13 cellular contexts compared by ENCODE assay signal in genomic region chr2:39568561-39569006, GRCh38.
DNase-seq lines count a peak whose midpoint lies in the region; ATAC-seq, FAIRE-seq and TF ChIP-seq lines count a peak whose summit lies in the region.
"Had no signal": no experiment of that assay in that cellular context is flagged by ENCODE, and none has a peak within 500 bp of the region (broad histone marks: within the 10 kb centered on the region; RNA-seq: fewer than 3 reads in every experiment).

No MANE protein-coding gene starts in this region.

- H3K36me3 Mint-ChIP-seq in type B pancreatic cell, result peaks cover 4% of the 10 kb centered on the region

- H3K4me2 ChIP-seq in neuronal stem cell (ENCODE audit: insufficient read depth, low read length, poor library complexity, severe bottlenecking), result no peak overlapping the region

- H3K79me1 ChIP-seq in neuronal stem cell (ENCODE audit: low read depth, low read length), result no peaks in the 10 kb centered on the region

- H3K9me3 ChIP-seq in body of pancreas, result no peaks in the 10 kb centered on the region
- peaks cover 0 to 3% of the 10 kb centered on the region in 2 donors for H3K9me3 ChIP-seq in kidney (ENCODE audit: control insufficient read depth in 1 of 2, low read length in 2 of 2)
- H3K9me3 ChIP-seq in neuronal stem cell (replicated peaks in 1 of 2; ENCODE audit: control insufficient read depth in 2 of 2, insufficient read depth in 1 of 2, low read depth in 1 of 2, low read length in 2 of 2), result peaks cover 6 to 15% of the 10 kb centered on the region in 2 donors

- no peak for TF ChIP-seq POLR2A in body of pancreas (IDR thresholded peaks at IDR 0.05)

- no peak overlapping the region for H2BK120ac ChIP-seq in neuronal stem cell (ENCODE audit: low read depth, low read length)

- no peak overlapping the region for H3K23ac ChIP-seq in neuronal stem cell (ENCODE audit: low read depth, low read length, poor library complexity)

- H2BK15ac ChIP-seq in neuronal stem cell (ENCODE audit: low read length), result no peak overlapping the region

- WGBS in body of pancreas, 2 donors, result 62 to 78% methylated on average over 3 of the region's 3 CpGs
- WGBS in neuronal stem cell (ENCODE audit: extremely low coverage in 2 of 2, insufficient read length in 2 of 2, insufficient replicate concordance in 1 of 2), 2 donors, result no CpG with 5 or more reads among the region's 3 CpGs

- H3K4me1 ChIP-seq in body of pancreas (peaks cover 23% of the 10 kb centered on the region), kidney (ENCODE audit: control insufficient read depth in 1 of 2, insufficient read depth in 1 of 2, low read depth in 1 of 2, low read length in 2 of 2) (peaks cover 18 to 35% of the 10 kb centered on the region in 2 donors), neuronal stem cell (ENCODE audit: control insufficient read depth in 2 of 2, insufficient read depth in 1 of 2, low read depth in 1 of 2, low read length in 2 of 2) (peaks cover 0 to 2% of the 10 kb centered on the region in 2 donors)

- peaks cover 21% of the 10 kb centered on the region for H3K4me1 Mint-ChIP-seq in type B pancreatic cell (ENCODE audit: unreplicated experiment)

- peak overlapping the region; percentile 72 for H3K4me3 Mint-ChIP-seq in type B pancreatic cell
- H3K4me3 Mint-ChIP-seq: neural crest cell had no signal

- TF ChIP-seq CTCF in body of pancreas (IDR thresholded peaks at IDR 0.05) (no peak), kidney (IDR thresholded peaks at IDR 0.05; ENCODE audit: borderline replicate concordance, extremely low read depth, insufficient read depth) (no peak), type B pancreatic cell (conservative IDR thresholded peaks at IDR 0.05) (no peak)

- H3K27me3 ChIP-seq in body of pancreas (no peaks in the 10 kb centered on the region), neuronal stem cell (ENCODE audit: control insufficient read depth in 3 of 3, insufficient read depth in 3 of 3, low read depth in 1 of 3, low read length in 3 of 3) (no peaks in the 10 kb centered on the region)
- H3K27me3 ChIP-seq: Peyer's patch had no signal

- H3K9me3 Mint-ChIP-seq in type B pancreatic cell, result peaks cover under 1% of the 10 kb centered on the region

- peak overlapping the region in 3 of 4 donors; percentile 0 to 47 (median 30) for H3K27ac ChIP-seq in body of pancreas
- H3K27ac ChIP-seq in kidney (ENCODE audit: low read depth in 2 of 2, low read length in 2 of 2), result peak overlapping the region; percentile 19 to 73
- H3K27ac ChIP-seq in neuronal stem cell (replicated peaks; ENCODE audit: low read length), result no peak overlapping the region
- H3K27ac ChIP-seq: 22Rv1, Peyer's patch had no signal

- H3K27ac Mint-ChIP-seq in type B pancreatic cell, result peak overlapping the region; percentile 95

- no peak overlapping the region for H2AFZ ChIP-seq in neuronal stem cell (ENCODE audit: low read length)

- H3K27me3 Mint-ChIP-seq in type B pancreatic cell, result no peaks in the 10 kb centered on the region

- H4K91ac ChIP-seq in neuronal stem cell (ENCODE audit: low read depth, low read length, poor library complexity), result no peak overlapping the region

- no peak overlapping the region for H3K9ac ChIP-seq in kidney (ENCODE audit: low read length in 2 of 2)
- no peak overlapping the region for H3K9ac ChIP-seq in neuronal stem cell (ENCODE audit: low read depth, low read length, poor library complexity)

- FAIRE-seq in kidney (lab: Jason Lieb, UNC), result peak; percentile 49

- H2BK12ac ChIP-seq in neuronal stem cell (ENCODE audit: low read length), result no peak overlapping the region

- peak; percentile 73 for ATAC-seq in body of pancreas

- H3K4ac ChIP-seq in neuronal stem cell (ENCODE audit: low read length), result no peak overlapping the region

- H4K8ac ChIP-seq in neuronal stem cell (ENCODE audit: low read depth, low read length), result no peak overlapping the region

- no peak overlapping the region for H3K4me3 ChIP-seq in body of pancreas
- no peak overlapping the region for H3K4me3 ChIP-seq in kidney (ENCODE audit: low read length in 2 of 2)
- H3K4me3 ChIP-seq in neuronal stem cell (ENCODE audit: low read length in 2 of 2), result no peak overlapping the region
- H3K4me3 ChIP-seq: Peyer's patch had no signal

- no peak overlapping the region for H3K14ac ChIP-seq in neuronal stem cell (ENCODE audit: low read length)

- DNase-seq in DMS53 (lab: John Stamatoyannopoulos, UW) (peak; percentile 17), DMS53 treated with DMSO at 0.1 percent for 48 hours (lab: John Stamatoyannopoulos, UW; ENCODE audit: unreplicated experiment) (no peak), body of pancreas (no peak), kidney (no peak), type B pancreatic cell (ENCODE audit: extremely low spot score, unreplicated experiment) (no peak), neuronal stem cell (ENCODE audit: low spot score) (no peak), posterior cingulate gyrus (no peak), NCI-H524 (lab: John Stamatoyannopoulos, UW) (no peak)
- DNase-seq: KBM-7; Peyer's patch; stimulated activated CD8-positive, alpha-beta memory T cell treated with anti-CD3 and anti-CD28 coated beads, Interleukin-4, amount 100 ng/mL, for 48 hours had no signal

- intact Hi-C loops in body of pancreas (cut with DNase I), result no loop called here
- intact Hi-C loops in kidney (cut with DNase I), result no loop called here
- intact Hi-C loops in posterior cingulate gyrus (cut with DNase I), result no loop called here

- H3K36me3 ChIP-seq in body of pancreas (replicated peaks in 1 of 2; ENCODE audit: insufficient read depth in 1 of 2, low read depth in 2 of 2) (no peaks in the 10 kb centered on the region), kidney (ENCODE audit: control insufficient read depth in 1 of 2, insufficient read depth in 2 of 2, low read length in 2 of 2) (no peaks in the 10 kb centered on the region), neuronal stem cell (replicated peaks in 1 of 2; ENCODE audit: control insufficient read depth in 2 of 2, insufficient read depth in 2 of 2, low read length in 2 of 2) (no peaks in the 10 kb centered on the region)
- H3K36me3 ChIP-seq: Peyer's patch had no signal

- no peak overlapping the region for H2BK5ac ChIP-seq in neuronal stem cell (ENCODE audit: low read length)

- H3K18ac ChIP-seq in neuronal stem cell (ENCODE audit: low read length), result no peak overlapping the region

- no peak overlapping the region for H2AK5ac ChIP-seq in neuronal stem cell (ENCODE audit: low read depth, low read length)
